8 cellular contexts compared by ENCODE assay signal in the genomic region with DNA sequence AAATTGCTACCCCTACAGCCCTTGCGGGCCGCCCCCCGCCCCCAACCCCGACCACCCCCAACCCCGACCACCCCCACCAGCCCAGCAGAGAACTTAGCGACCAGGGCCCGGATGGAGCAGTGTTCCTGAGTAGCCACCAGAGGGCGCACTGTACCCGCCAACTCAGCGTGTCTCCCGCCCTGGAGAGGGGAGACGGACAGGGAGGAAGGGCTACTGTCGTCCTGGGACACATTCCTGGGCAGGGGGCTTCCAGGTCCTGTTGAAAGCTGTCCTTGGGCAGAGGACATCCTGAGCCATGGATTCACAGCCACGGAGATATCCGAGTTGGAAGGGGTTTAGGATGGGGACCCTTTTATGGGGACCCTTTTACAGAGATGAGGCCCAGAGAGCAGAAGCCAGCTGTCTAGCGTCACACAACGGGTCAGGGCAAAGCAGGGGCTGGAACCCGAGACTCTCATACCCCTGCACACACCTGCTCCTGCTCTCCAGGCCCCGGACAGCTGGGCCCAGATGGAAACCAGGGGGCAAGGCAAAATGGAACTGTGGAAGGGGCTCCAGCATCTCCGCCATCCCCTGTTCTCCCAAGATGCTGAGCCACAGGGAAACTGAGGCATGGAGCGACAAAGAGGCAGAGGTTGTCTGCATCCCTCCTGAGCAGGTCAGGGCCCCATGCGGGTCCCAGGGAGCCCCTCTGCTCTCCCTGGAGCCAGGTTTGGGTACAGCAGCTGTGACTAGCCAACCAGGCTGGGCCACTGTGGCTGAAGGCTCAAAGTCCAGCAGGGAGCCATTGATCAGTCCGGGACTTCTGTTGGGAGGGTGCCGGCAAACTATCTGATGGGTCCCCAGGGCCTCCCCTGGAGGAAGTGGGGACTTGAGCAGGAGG. TPM values are rescaled to one million over a fixed set of nuclear protein-coding genes. Genes with fewer than 3 reads are reported as not detected.
DNase-seq lines count a peak whose midpoint lies in the region; ATAC-seq and TF ChIP-seq lines count a peak whose summit lies in the region.

No MANE protein-coding gene starts in this region.

- TF ChIP-seq CTCF in CD4-positive, alpha-beta T cell (IDR thresholded peaks at IDR 0.05) = peak; percentile 91
- peak; percentile 83 for TF ChIP-seq CTCF in cardiac fibroblast (IDR thresholded peaks at IDR 0.05; ENCODE audit: low read depth, low read length)

- DNase-seq in CD4-positive, alpha-beta T cell = peak; percentile 60 to 78 (median 66)
- DNase-seq in H4 (ENCODE audit: low spot score) = peak; percentile 56
- DNase-seq in NCI-H2107 treated with DMSO at 0.1 percent for 48 hours (lab: John Stamatoyannopoulos, UW; ENCODE audit: unreplicated experiment) = peak; percentile 51
- peak; percentile 48 for DNase-seq in activated CD4-positive, CD25-positive, alpha-beta regulatory T cell treated with anti-CD3 and anti-CD28 coated beads, Interleukin-2, amount 50 U/mL, for 16 hours (ENCODE audit: low read depth, low spot score)
- peak; percentile 59 to 68 for DNase-seq in cardiac fibroblast (ENCODE audit: low read depth in 2 of 2)
- peak; percentile 40 for DNase-seq in kidney glomerular epithelial cell (lab: John Stamatoyannopoulos, UW)
- peak; percentile 75 for DNase-seq in stimulated activated CD4-positive, alpha-beta T cell treated with anti-CD3 and anti-CD28 coated beads, Interleukin-4, amount 100 ng/mL, for 24 hours

- H3K27me3 ChIP-seq in CD4-positive, alpha-beta T cell (ENCODE audit: control insufficient read depth, insufficient read depth, low read length) = no peaks in the 10 kb centered on the region

- intact Hi-C loops in CD4-positive, alpha-beta T cell (cut with DNase I, micrococcal nuclease) = loop anchor here (1.0 to 10.0 kb wide), 5 partner anchors 26 to 1546 kb away; a partner anchor contains a TSS

- H3K27me3 Mint-ChIP-seq in CD4-positive, alpha-beta T cell = peaks cover 2% of the 10 kb centered on the region

- no peak overlapping the region for H3K4me3 ChIP-seq in cardiac fibroblast (replicated peaks in 1 of 2; ENCODE audit: low read depth in 2 of 2, low read length in 2 of 2)

- POLR2A ChIA-PET in CD4-positive, alpha-beta T cell (lab: Charles Lee) = interaction anchor here (0.7 to 3.0 kb wide), 7 partner anchors 22 to 63 kb away, joined by 3 to 54 read pairs (median 4); a partner anchor contains a TSS

- peak overlapping the region; percentile 39 for H3K4me3 Mint-ChIP-seq in CD4-positive, alpha-beta T cell

- H3K9me3 Mint-ChIP-seq in CD4-positive, alpha-beta T cell = no peaks in the 10 kb centered on the region

- peaks cover 16% of the 10 kb centered on the region for H3K4me1 Mint-ChIP-seq in CD4-positive, alpha-beta T cell (ENCODE audit: low read depth)

- no peak overlapping the region for H3K27ac ChIP-seq in CD4-positive, alpha-beta T cell (ENCODE audit: low read depth, low read length)

- no peaks in the 10 kb centered on the region for H3K9me3 ChIP-seq in CD4-positive, alpha-beta T cell (ENCODE audit: control insufficient read depth, low read length)

- CTCF ChIA-PET in CD4-positive, alpha-beta T cell (lab: Charles Lee) = interaction anchor here (0.8 to 3.2 kb wide), 6 partner anchors 9 to 65 kb away, joined by 3 to 26 read pairs (median 4); no protein-coding TSS in a partner anchor

- no peaks in the 10 kb centered on the region for H3K36me3 Mint-ChIP-seq in CD4-positive, alpha-beta T cell (ENCODE audit: low read depth)

- no peak overlapping the region for H3K27ac Mint-ChIP-seq in CD4-positive, alpha-beta T cell

- ATAC-seq in CD4-positive, alpha-beta T cell (ENCODE audit: poor library complexity) = peak; percentile 79
- no peak for ATAC-seq in GM19455 (IDR thresholded peaks at IDR 0.05; ENCODE audit: unreplicated experiment)

RNA-seq across cellular contexts. Expression of a gene that starts 25.0 kb away (rescaled TPM):
- 100 to 1,000 TPM; 625 to 642 TPM for total RNA-seq in CD4-positive, alpha-beta T cell
- 0.10 TPM in 1 of 2 replicates, not detected in the other for total RNA-seq in H4 (2014; rRNA removed; shearing (Covaris generic))

RNA-seq across cellular contexts. Expression of a gene that starts 59.2 kb away (rescaled TPM):
- 1 to 10 TPM; 2.5 to 2.7 TPM for total RNA-seq in CD4-positive, alpha-beta T cell
- total RNA-seq in H4 (2014; rRNA removed; shearing (Covaris generic)) = 0.06 and 0.51 TPM in 2 replicates

Comparison
In these comparisons a context has a peak if more than half of its experiments do, and no peak if none do; other contexts are left out.
1. RNA of a gene that starts 25.0 kb away (total RNA-seq): 625 to 642 TPM in CD4-positive, alpha-beta T cell; 0.10 TPM in H4; every median in the first group is over 100 times any median in the second.
2. Peak in every context shown above with its lines, with median percentiles within 50 percentile points of each other: DNase-seq.